In the genomic region with DNA sequence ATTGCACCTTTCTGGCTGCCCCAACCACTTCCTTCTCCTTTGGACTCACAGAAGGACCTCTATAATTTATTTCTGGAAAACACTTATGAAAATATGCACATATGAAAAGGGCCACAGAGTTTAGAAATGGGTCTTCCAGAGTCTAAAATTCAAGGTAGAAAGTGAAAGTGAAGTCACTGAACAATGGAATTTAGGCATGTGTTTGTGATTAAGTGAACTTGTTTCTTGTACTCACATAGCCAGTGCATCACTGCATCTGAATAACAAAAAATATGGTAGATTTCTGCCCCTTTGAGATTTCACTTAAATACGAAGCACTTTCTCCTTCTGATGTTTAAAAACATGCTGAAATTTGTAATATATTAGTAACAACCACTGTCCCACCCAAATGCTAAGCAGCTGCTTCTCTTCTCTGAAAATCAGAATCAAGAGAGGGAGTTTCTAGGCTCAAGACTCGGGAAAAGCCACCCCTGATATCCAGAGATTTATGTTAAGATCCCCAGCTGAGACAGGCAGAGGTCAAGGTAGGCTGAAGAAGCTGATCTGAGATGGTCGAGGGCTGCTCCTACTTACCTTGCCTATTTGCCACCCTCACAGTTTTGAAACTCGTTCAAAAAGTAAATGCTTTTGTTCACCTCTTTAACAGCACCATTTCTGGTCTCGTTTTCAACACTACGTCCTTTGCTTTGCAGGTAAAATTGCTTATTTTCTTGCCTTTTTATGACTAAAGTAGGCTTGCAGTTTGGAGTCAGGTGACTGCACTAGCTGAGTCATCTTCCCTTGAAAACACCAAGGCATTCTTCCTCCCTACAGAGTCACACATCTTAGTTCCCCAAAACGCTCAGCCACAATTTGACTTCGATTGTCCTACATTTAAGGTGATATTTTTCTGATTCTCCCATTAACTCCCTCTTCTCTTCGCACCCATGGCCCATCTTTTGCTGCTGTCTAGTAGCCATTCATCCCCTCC, we compare ENCODE assay signal across 8 cellular contexts. TPM values are rescaled to one million over a fixed set of nuclear protein-coding genes. Genes with fewer than 3 reads are reported as not detected.
A peak's percentile ranks its signal among the peaks of the same experiment; 100 is the strongest.
DNase-seq lines count a peak whose midpoint lies in the region; ATAC-seq, FAIRE-seq and TF ChIP-seq lines count a peak whose summit lies in the region.

Gene XKR3 (minus strand): TSS at position 694 of the 970 bp plus-strand sequence. CDS start 17,338 bp downstream, outside the sequence.

- H3K4me3 ChIP-seq in MM.1S (ENCODE audit: low read length) (peak within 1 kb of the TSS; percentile 40), GM12878 (peak within 1 kb of the TSS; percentile 17; the same call in 1 of the 2 replicates), thoracic aorta (peak within 1 kb of the TSS; percentile 60), ovary (no peak within 1 kb of the TSS)

- FAIRE-seq in GM12878 (lab: Jason Lieb, UNC): peak; percentile 85

- SMC1A ChIA-PET in GM12878 (lab: Charles Lee; ENCODE audit: uncharacterized antibody, unreplicated experiment): no interaction called here

- TF ChIP-seq RAD21 in GM12878 (IDR thresholded peaks at IDR 0.05; ENCODE audit: insufficient read depth, low read depth, low read length): no peak

- RAD21 ChIA-PET in GM12878 (lab: Charles Lee; ENCODE audit: unreplicated experiment): no interaction called here

- peak within 1 kb of the TSS; percentile 60 for H3K27ac ChIP-seq in MM.1S (ENCODE audit: low read length)
- peak within 1 kb of the TSS; percentile 48 for H3K27ac ChIP-seq in GM12878 (ENCODE audit: control insufficient read depth, insufficient read depth)
- H3K27ac ChIP-seq in thoracic aorta: no peak within 1 kb of the TSS
- H3K27ac ChIP-seq in ovary: no peak within 1 kb of the TSS

- H3K4me1 ChIP-seq in MM.1S (ENCODE audit: low read length) (peaks cover 15% of the 10 kb centered on the region), GM12878 (ENCODE audit: control insufficient read depth, insufficient read depth, low read length) (no peaks in the 10 kb centered on the region), thoracic aorta (ENCODE audit: control insufficient read depth in 1 of 2, low read depth in 2 of 2) (no peaks in the 10 kb centered on the region), ovary (ENCODE audit: insufficient read depth) (no peaks in the 10 kb centered on the region)

- TF ChIP-seq CTCF in MM.1S (IDR thresholded peaks at IDR 0.05; ENCODE audit: low read length) (no peak), GM12878 (IDR thresholded peaks at IDR 0.05 in 2 of 3, conservative IDR thresholded peaks at IDR 0.05 in 1 of 3; ENCODE audit: control insufficient read depth in 2 of 3, extremely low read depth in 1 of 3, insufficient read depth in 1 of 3, low read depth in 3 of 3, low read length in 3 of 3) (no peak), thoracic aorta (IDR thresholded peaks at IDR 0.05) (no peak), ovary (IDR thresholded peaks at IDR 0.05) (no peak)

- in situ Hi-C loops in GM12878 (cut with MboI): no loop called here

- no peaks in the 10 kb centered on the region for H3K79me2 ChIP-seq in MM.1S (ENCODE audit: low read length)
- no peaks in the 10 kb centered on the region for H3K79me2 ChIP-seq in GM12878 (ENCODE audit: control insufficient read depth, insufficient read depth, low read length)

- no peaks in the 10 kb centered on the region for H3K9me2 ChIP-seq in MM.1S (replicated peaks; ENCODE audit: insufficient read depth, low read length)

- H3K36me3 ChIP-seq in MM.1S (replicated peaks; ENCODE audit: insufficient read depth, low read length) (no peaks in the 10 kb centered on the region), GM12878 (ENCODE audit: control insufficient read depth in 2 of 2, insufficient read depth in 2 of 2, low read length in 1 of 2) (no peaks in the 10 kb centered on the region), thoracic aorta (no peaks in the 10 kb centered on the region), ovary (no peaks in the 10 kb centered on the region)

- no TSS peak for BruUV-seq in GM12878 (replicated peaks; lab: Mats Ljungman, UMichigan)

- POLR2A ChIA-PET in GM12878 (lab: Charles Lee): no interaction called here

- H3K9me3 ChIP-seq in MM.1S (replicated peaks; ENCODE audit: insufficient read depth, low read length): no peaks in the 10 kb centered on the region
- no peaks in the 10 kb centered on the region for H3K9me3 ChIP-seq in GM12878 (replicated peaks; ENCODE audit: control insufficient read depth, insufficient read depth, low read length)
- H3K9me3 ChIP-seq in thoracic aorta: no peaks in the 10 kb centered on the region
- no peaks in the 10 kb centered on the region for H3K9me3 ChIP-seq in ovary

- CTCF ChIA-PET in GM12878 (lab: Yijun Ruan, JAX): no interaction called here

- H4K20me1 ChIP-seq in MM.1S (ENCODE audit: insufficient read depth, low read length) (no peaks in the 10 kb centered on the region), GM12878 (ENCODE audit: control insufficient read depth, insufficient read depth) (no peaks in the 10 kb centered on the region)

- H3K27me3 ChIP-seq in MM.1S (replicated peaks; ENCODE audit: insufficient read depth, low read length) (no peaks in the 10 kb centered on the region), GM12878 (replicated peaks in 1 of 2; ENCODE audit: control insufficient read depth in 2 of 2, insufficient read depth in 2 of 2, low read length in 1 of 2) (no peaks in the 10 kb centered on the region), thoracic aorta (replicated peaks; ENCODE audit: insufficient read depth) (no peaks in the 10 kb centered on the region), ovary (no peaks in the 10 kb centered on the region)

- H2AFZ ChIP-seq in MM.1S (ENCODE audit: low read length) (peak within 1 kb of the TSS; percentile 83), GM12878 (ENCODE audit: control insufficient read depth, low read depth, low read length) (peak within 1 kb of the TSS; percentile 29)

- DNase-seq in stimulated activated CD4-positive, alpha-beta T cell treated with anti-CD3 and anti-CD28 coated beads, Interleukin-15, amount 100 ng/mL, for 24 hours: peak; percentile 6
- no peak for DNase-seq in stimulated activated CD4-positive, alpha-beta T cell treated with anti-CD3 and anti-CD28 coated beads, Interleukin-4, amount 100 ng/mL, for 24 hours
- DNase-seq in MM.1S: peak; percentile 44
- peak; percentile 37 for DNase-seq in GM12878 (ENCODE audit: low read depth, low spot score)
- DNase-seq in thoracic aorta (ENCODE audit: low spot score): no peak
- no peak for DNase-seq in NCI-H2107 (lab: John Stamatoyannopoulos, UW)
- no peak for DNase-seq in ovary

- 14% methylated on average over 9 of the region's 9 CpGs for WGBS in GM12878 (ENCODE audit: insufficient coverage, insufficient replicate concordance, low lambda C conversion rate, missing lambda C conversion rate)
- 36 to 44% (median 36%) methylated on average over 9 of the region's 9 CpGs for WGBS in ovary, 3 donors

- TF ChIP-seq EP300 in GM12878 (IDR thresholded peaks at IDR 0.05; ENCODE audit: borderline replicate concordance in 1 of 2, control insufficient read depth in 1 of 2, low read depth in 2 of 2, low read length in 2 of 2) (no peak), ovary (IDR thresholded peaks at IDR 0.05) (no peak)

- H3K4me2 ChIP-seq in MM.1S (ENCODE audit: low read depth, low read length) (peak within 1 kb of the TSS; percentile 85), GM12878 (ENCODE audit: control insufficient read depth, insufficient read depth) (peak within 1 kb of the TSS; percentile 61)

- intact Hi-C loops in GM12878 (cut with micrococcal nuclease; ENCODE audit: unreplicated experiment) (loop anchor here (2.0 to 10.0 kb wide), 3 partner anchors 28 to 330 kb away; partner anchors contain the start of gene HDHD5), ovary (cut with DNase I) (no loop called here)

- TF ChIP-seq POLR2A in GM12878 (IDR thresholded peaks at IDR 0.05; ENCODE audit: low read depth, low read length) (no peak), ovary (IDR thresholded peaks at IDR 0.05) (no peak)

- peak within 1 kb of the TSS; percentile 29; the same call in 1 of the 2 replicates for H3K9ac ChIP-seq in MM.1S (ENCODE audit: low read length)
- H3K9ac ChIP-seq in GM12878 (ENCODE audit: control insufficient read depth, insufficient read depth, low read length): 0 out of 2 replicates have a peak within 1 kb of the TSS, but pooled peaks have one; percentile 15

- ATAC-seq in GM12878 (peak; percentile 96), thoracic aorta (ENCODE audit: insufficient number of reproducible peaks, low FRiP score, low read depth) (no peak), HG03521 (IDR thresholded peaks at IDR 0.05; ENCODE audit: unreplicated experiment) (no peak)

- H3F3A ChIP-seq in MM.1S (ENCODE audit: insufficient read depth, low read length): peaks cover 4% of the 10 kb centered on the region; the same call in 1 of the 2 replicates

TF ChIP-seq in GM12878, 131 proteins besides CTCF, POLR2A, EP300 and RAD21 (continues in another document):
- TF ChIP-seq NR2F1 (conservative IDR thresholded peaks at IDR 0.05): no peak
- no peak for TF ChIP-seq FOXK2 (IDR thresholded peaks at IDR 0.05)
- TF ChIP-seq EZH2 (IDR thresholded peaks at IDR 0.05; ENCODE audit: borderline replicate concordance, control insufficient read depth, low read depth, low read length): no peak
- TF ChIP-seq SPI1 (IDR thresholded peaks at IDR 0.05; ENCODE audit: borderline replicate concordance, insufficient read depth, low read depth, low read length): peak; percentile 29; the same call in 1 of the 2 replicates
- no peak for TF ChIP-seq POLR2AphosphoS2 (IDR thresholded peaks at IDR 0.05; ENCODE audit: low read depth, low read length)
- no peak for TF ChIP-seq IKZF1 (conservative IDR thresholded peaks at IDR 0.05)
- TF ChIP-seq BHLHE40 (IDR thresholded peaks at IDR 0.05; ENCODE audit: borderline replicate concordance in 1 of 2, low read depth in 2 of 2, low read length in 1 of 2): peak; percentile 29 to 42; a peak in 2 of 4 replicates

RNA-seq across cellular contexts. Expression of gene XKR3, which starts in this region (rescaled TPM):
- not detected in 2 replicates for total RNA-seq in GM12878 (2013; cell fraction: nucleolus; rRNA removed)
- not detected in 2 replicates for total RNA-seq in GM12878 (2014; rRNA removed)
- total RNA-seq in GM12878 (2014; rRNA removed; fragmentation: Illumina TruSeq; extraction: Trizol): 0.09 TPM in 1 of 2 replicates, not detected in the other
- not detected in 2 replicates for total RNA-seq in GM12878 (2021)
- polyA plus RNA-seq in GM12878 (2011; ENCODE audit: low read depth): not detected
- 0.04 TPM in 1 of 2 replicates, not detected in the other for polyA plus RNA-seq in GM12878 (2011; rRNA removed)
- not detected in 2 replicates for polyA plus RNA-seq in GM12878 (2011; cell fraction: cytosol; rRNA removed)
- 0.12 TPM in 1 of 2 replicates, not detected in the other for polyA plus RNA-seq in GM12878 (2011; cell fraction: nucleus; rRNA removed)
- polyA plus RNA-seq in GM12878 (2012): not detected in 2 replicates
- not detected in 2 replicates for polyA plus RNA-seq in GM12878 (2014; fragmentation: Illumina TruSeq; extraction: Trizol)
- polyA plus RNA-seq in GM12878 (2014; fragmentation: Nextera tagmentation; extraction: Ambion mirVana): not detected
- 0.14 TPM in 1 of 2 replicates, not detected in the other for polyA plus RNA-seq in GM12878 (2014; rRNA removed)
- under 1 TPM in 1 of 2 experiments, not detected in 1; 0.09 TPM for polyA plus RNA-seq in GM12878 (2016; fragmentation: Nextera tagmentation; extraction: Ambion mirVana)
- polyA minus RNA-seq in GM12878 (2011; rRNA and poly(A)+ RNA removed): not detected in 2 replicates
- not detected in 2 replicates for polyA minus RNA-seq in GM12878 (2011; cell fraction: cytosol; rRNA and poly(A)+ RNA removed)
- not detected in 2 replicates for polyA minus RNA-seq in GM12878 (2011; cell fraction: nucleus; rRNA and poly(A)+ RNA removed)
- total RNA-seq in thoracic aorta: not detected
- not detected for total RNA-seq in ovary
- polyA plus RNA-seq in ovary: not detected

Comparison
In these comparisons a context has a peak if more than half of its experiments do, and no peak if none do; other contexts are left out.
1. DNase-seq: peak in stimulated activated CD4-positive, alpha-beta T cell treated with anti-CD3 and anti-CD28 coated beads, Interleukin-15, amount 100 ng/mL, for 24 hours (single experiment) and MM.1S (single experiment); none in stimulated activated CD4-positive, alpha-beta T cell treated with anti-CD3 and anti-CD28 coated beads, Interleukin-4, amount 100 ng/mL, for 24 hours (single experiment), thoracic aorta (single experiment), NCI-H2107 (single experiment) and ovary (0 of 5).
2. Peak in DNase-seq, ATAC-seq, H3K4me3 ChIP-seq, H3K27ac ChIP-seq, H3K9ac ChIP-seq and H3K4me2 ChIP-seq in GM12878; RNA of the gene not detected or under 1 TPM.